In the genomic region with DNA sequence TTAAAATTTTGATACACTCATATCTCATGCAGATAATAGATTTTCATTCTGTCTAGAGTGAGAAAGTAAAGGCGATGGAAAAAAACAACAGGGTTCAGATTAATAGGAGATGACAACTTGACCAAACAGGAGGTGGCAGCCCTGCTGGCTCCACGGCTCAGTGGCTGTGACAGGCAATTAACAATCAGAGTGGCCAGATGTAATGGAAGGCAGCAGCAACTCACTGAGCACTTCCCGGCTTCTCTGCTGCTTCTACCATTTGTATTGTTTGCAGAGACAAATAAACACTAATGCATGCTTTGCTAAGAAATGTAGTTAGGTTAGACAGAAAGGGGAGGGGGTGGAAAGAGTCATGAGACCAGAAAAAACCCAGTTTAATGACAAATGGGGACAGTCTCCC, we compare ENCODE assay signal across 12 cellular contexts.
DNase-seq lines count a peak whose midpoint lies in the region; ATAC-seq and TF ChIP-seq lines count a peak whose summit lies in the region.
"Had no signal": no experiment of that assay in that cellular context is flagged by ENCODE, and none has a peak within 500 bp of the region (broad histone marks: within the 10 kb centered on the region; RNA-seq: fewer than 3 reads in every experiment).

No MANE protein-coding gene starts in this region.

- H3K27me3 ChIP-seq in GM23338 (ENCODE audit: insufficient read depth) = no peaks in the 10 kb centered on the region
- H3K27me3 ChIP-seq in neural progenitor cell = no peaks in the 10 kb centered on the region
- H3K27me3 ChIP-seq in body of pancreas = no peaks in the 10 kb centered on the region

- intact Hi-C loops in body of pancreas (cut with DNase I) = no loop called here

- peak; percentile 26 for DNase-seq in GM23338 (ENCODE audit: low spot score)
- peak; percentile 79 for DNase-seq in NCI-H2081 treated with DMSO at 0.1 percent for 48 hours (lab: John Stamatoyannopoulos, UW)
- peak; percentile 78 for DNase-seq in neural progenitor cell (ENCODE audit: low spot score)
- DNase-seq in epidermal melanocyte (ENCODE audit: insufficient read length, low spot score) = no peak
- no peak for DNase-seq in body of pancreas
- no peak for DNase-seq in KBM-7
- DNase-seq: CD4-positive, alpha-beta memory T cell; NCI-H446 treated with DMSO at 0.1 percent for 48 hours; small intestine; T-helper 2 cell had no signal

- 6 to 21% methylated on average over 3 of the region's 3 CpGs for WGBS in body of pancreas, 2 donors

- H3K4me3 Mint-ChIP-seq in GM23338 (no peak overlapping the region), neural progenitor cell (peak overlapping the region; percentile 39)

- H3K27ac Mint-ChIP-seq in GM23338 = no peak overlapping the region
- peak overlapping the region; percentile 55 for H3K27ac Mint-ChIP-seq in neural progenitor cell
- H3K27ac Mint-ChIP-seq: CD4-positive, alpha-beta memory T cell had no signal

- no peaks in the 10 kb centered on the region for H4K20me1 ChIP-seq in GM23338 (replicated peaks; ENCODE audit: insufficient read depth)
- no peaks in the 10 kb centered on the region for H4K20me1 ChIP-seq in neural progenitor cell (ENCODE audit: low read depth)

- ATAC-seq in GM23338 (peak; percentile 52), SK-N-SH treated with all-trans-retinoic acid at 6 μM for 48 hours (no peak), body of pancreas (no peak), HG03469 (IDR thresholded peaks at IDR 0.05; ENCODE audit: unreplicated experiment) (no peak)

- in situ Hi-C loops in KBM-7 (cut with MboI; ENCODE audit: low pct_unique_long_range_greater_than_20kb, low sequenced_read_pairs) = no loop called here

- H3K9ac ChIP-seq in neural progenitor cell = no peak overlapping the region

- H3K79me2 ChIP-seq in GM23338 (replicated peaks; ENCODE audit: insufficient read depth) (no peaks in the 10 kb centered on the region), neural progenitor cell (ENCODE audit: low read depth) (no peaks in the 10 kb centered on the region)

- H3K4me2 ChIP-seq in GM23338 (no peak overlapping the region), neural progenitor cell (peak overlapping the region; percentile 7)

- no peak for TF ChIP-seq POLR2A in body of pancreas (IDR thresholded peaks at IDR 0.05)

- no peaks in the 10 kb centered on the region for H3F3A ChIP-seq in GM23338 (replicated peaks; ENCODE audit: low read depth)
- no peaks in the 10 kb centered on the region for H3F3A ChIP-seq in neural progenitor cell (ENCODE audit: low read depth)

- no peaks in the 10 kb centered on the region; the same call in 1 of the 2 replicates for H3K4me1 ChIP-seq in GM23338 (ENCODE audit: insufficient read depth)
- peaks cover 26% of the 10 kb centered on the region for H3K4me1 ChIP-seq in neural progenitor cell
- H3K4me1 ChIP-seq in body of pancreas = no peaks in the 10 kb centered on the region

- H3K36me3 ChIP-seq in GM23338 (ENCODE audit: insufficient read depth) (0 out of 2 replicates have a peak, but pooled peaks cover 3% of the 10 kb centered on the region), neural progenitor cell (no peaks in the 10 kb centered on the region), body of pancreas (replicated peaks in 1 of 2; ENCODE audit: insufficient read depth in 1 of 2, low read depth in 2 of 2) (no peaks in the 10 kb centered on the region)

- no peaks in the 10 kb centered on the region for H3K9me2 ChIP-seq in GM23338 (ENCODE audit: insufficient read depth)

- H3K36me3 Mint-ChIP-seq in GM23338 (ENCODE audit: low read depth) (peaks cover 8% of the 10 kb centered on the region; the same call in 2 of the 3 replicates), neural progenitor cell (no peaks in the 10 kb centered on the region)
- H3K36me3 Mint-ChIP-seq: CD4-positive, alpha-beta memory T cell had no signal

- TF ChIP-seq CTCF in GM23338 (conservative IDR thresholded peaks at IDR 0.05; ENCODE audit: low read depth in 2 of 2) (0 out of 4 replicates have a peak, but pooled peaks of 1 of the 2 experiments have one; percentile 25), neural progenitor cell (IDR thresholded peaks at IDR 0.05) (peak; percentile 11), body of pancreas (IDR thresholded peaks at IDR 0.05) (no peak)

- no peaks in the 10 kb centered on the region for H3K27me3 Mint-ChIP-seq in GM23338 (ENCODE audit: insufficient read depth, low read depth, poor library complexity)
- peaks cover 2% of the 10 kb centered on the region for H3K27me3 Mint-ChIP-seq in neural progenitor cell (ENCODE audit: insufficient read depth, low read depth)
- H3K27me3 Mint-ChIP-seq: CD4-positive, alpha-beta memory T cell had no signal

- no peak overlapping the region for H3K4me3 ChIP-seq in GM23338
- no peak overlapping the region for H3K4me3 ChIP-seq in neural progenitor cell
- H3K4me3 ChIP-seq in body of pancreas = no peak overlapping the region

- no peak overlapping the region for H2AFZ ChIP-seq in GM23338
- H2AFZ ChIP-seq in neural progenitor cell (replicated peaks) = no peak overlapping the region

- no peak overlapping the region for H3K27ac ChIP-seq in GM23338 (ENCODE audit: low read depth)
- H3K27ac ChIP-seq in neural progenitor cell = peak overlapping the region; percentile 6
- H3K27ac ChIP-seq in body of pancreas = no peak overlapping the region

- H3K9me3 Mint-ChIP-seq in GM23338 = peaks cover 19% of the 10 kb centered on the region
- H3K9me3 Mint-ChIP-seq in neural progenitor cell = peaks cover 16% of the 10 kb centered on the region

- H3K4me1 Mint-ChIP-seq in GM23338 (peaks cover 4% of the 10 kb centered on the region; the same call in 2 of the 3 replicates), neural progenitor cell (peaks cover 18% of the 10 kb centered on the region)
- H3K4me1 Mint-ChIP-seq: CD4-positive, alpha-beta memory T cell had no signal

- H3K9me3 ChIP-seq in neural progenitor cell (ENCODE audit: low read depth) (no peaks in the 10 kb centered on the region), body of pancreas (no peaks in the 10 kb centered on the region)

TF ChIP-seq in GM23338, 12 proteins besides CTCF, POLR2A, EP300 and RAD21 (continues in another document):
- TF ChIP-seq ZNF114 (CRISPR knock-in tag; IDR thresholded peaks at IDR 0.05) (no peak), NANOG (IDR thresholded peaks at IDR 0.05; ENCODE audit: borderline replicate concordance) (no peak), EZH2phosphoT487 (IDR thresholded peaks at IDR 0.05; ENCODE audit: unreplicated experiment) (no peak), EZH2 (IDR thresholded peaks at IDR 0.05; ENCODE audit: low read depth, unreplicated experiment) (no peak)
- TF ChIP-seq, protein P1, sequence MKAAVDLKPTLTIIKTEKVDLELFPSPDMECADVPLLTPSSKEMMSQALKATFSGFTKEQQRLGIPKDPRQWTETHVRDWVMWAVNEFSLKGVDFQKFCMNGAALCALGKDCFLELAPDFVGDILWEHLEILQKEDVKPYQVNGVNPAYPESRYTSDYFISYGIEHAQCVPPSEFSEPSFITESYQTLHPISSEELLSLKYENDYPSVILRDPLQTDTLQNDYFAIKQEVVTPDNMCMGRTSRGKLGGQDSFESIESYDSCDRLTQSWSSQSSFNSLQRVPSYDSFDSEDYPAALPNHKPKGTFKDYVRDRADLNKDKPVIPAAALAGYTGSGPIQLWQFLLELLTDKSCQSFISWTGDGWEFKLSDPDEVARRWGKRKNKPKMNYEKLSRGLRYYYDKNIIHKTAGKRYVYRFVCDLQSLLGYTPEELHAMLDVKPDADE (IDR thresholded peaks at IDR 0.05) = no peak

TF ChIP-seq in SK-N-SH treated with all-trans-retinoic acid at 6 μM for 48 hours, 23 proteins besides CTCF, POLR2A, EP300 and RAD21:
- TF ChIP-seq TOX (CRISPR knock-in tag; IDR thresholded peaks at IDR 0.05; ENCODE audit: borderline replicate concordance) (no peak), ZNF565 (CRISPR knock-in tag; conservative IDR thresholded peaks at IDR 0.05; ENCODE audit: low read depth) (no peak), TCF4 (CRISPR knock-in tag; IDR thresholded peaks at IDR 0.05; ENCODE audit: borderline replicate concordance) (peak; percentile 59; the same call in 1 of the 2 replicates), SNAI2 (CRISPR knock-in tag; IDR thresholded peaks at IDR 0.05) (no peak)
- TF ChIP-seq, protein P2, sequence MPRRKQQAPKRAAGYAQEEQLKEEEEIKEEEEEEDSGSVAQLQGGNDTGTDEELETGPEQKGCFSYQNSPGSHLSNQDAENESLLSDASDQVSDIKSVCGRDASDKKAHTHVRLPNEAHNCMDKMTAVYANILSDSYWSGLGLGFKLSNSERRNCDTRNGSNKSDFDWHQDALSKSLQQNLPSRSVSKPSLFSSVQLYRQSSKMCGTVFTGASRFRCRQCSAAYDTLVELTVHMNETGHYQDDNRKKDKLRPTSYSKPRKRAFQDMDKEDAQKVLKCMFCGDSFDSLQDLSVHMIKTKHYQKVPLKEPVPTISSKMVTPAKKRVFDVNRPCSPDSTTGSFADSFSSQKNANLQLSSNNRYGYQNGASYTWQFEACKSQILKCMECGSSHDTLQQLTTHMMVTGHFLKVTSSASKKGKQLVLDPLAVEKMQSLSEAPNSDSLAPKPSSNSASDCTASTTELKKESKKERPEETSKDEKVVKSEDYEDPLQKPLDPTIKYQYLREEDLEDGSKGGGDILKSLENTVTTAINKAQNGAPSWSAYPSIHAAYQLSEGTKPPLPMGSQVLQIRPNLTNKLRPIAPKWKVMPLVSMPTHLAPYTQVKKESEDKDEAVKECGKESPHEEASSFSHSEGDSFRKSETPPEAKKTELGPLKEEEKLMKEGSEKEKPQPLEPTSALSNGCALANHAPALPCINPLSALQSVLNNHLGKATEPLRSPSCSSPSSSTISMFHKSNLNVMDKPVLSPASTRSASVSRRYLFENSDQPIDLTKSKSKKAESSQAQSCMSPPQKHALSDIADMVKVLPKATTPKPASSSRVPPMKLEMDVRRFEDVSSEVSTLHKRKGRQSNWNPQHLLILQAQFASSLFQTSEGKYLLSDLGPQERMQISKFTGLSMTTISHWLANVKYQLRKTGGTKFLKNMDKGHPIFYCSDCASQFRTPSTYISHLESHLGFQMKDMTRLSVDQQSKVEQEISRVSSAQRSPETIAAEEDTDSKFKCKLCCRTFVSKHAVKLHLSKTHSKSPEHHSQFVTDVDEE (CRISPR knock-in tag; IDR thresholded peaks at IDR 0.05) = peak; percentile 85; the same call in 1 of the 2 replicates

Comparison
In these comparisons a context has a peak if more than half of its experiments do, and no peak if none do; other contexts are left out.
1. DNase-seq: peak in GM23338 (single experiment), NCI-H2081 treated with DMSO at 0.1 percent for 48 hours (single experiment) and neural progenitor cell (single experiment); none in epidermal melanocyte (single experiment), body of pancreas (0 of 4) and KBM-7 (single experiment).